Comparison of ENCODE assay signal across 10 cellular contexts in genomic region chr6:84575264-84575663, GRCh38.
A peak's percentile ranks its signal among the peaks of the same experiment; 100 is the strongest.
DNase-seq lines count a peak whose midpoint lies in the region; ATAC-seq and TF ChIP-seq lines count a peak whose summit lies in the region.
"Had no signal": no experiment of that assay in that cellular context is flagged by ENCODE, and none has a peak within 500 bp of the region (broad histone marks: within the 10 kb centered on the region; RNA-seq: fewer than 3 reads in every experiment).

No MANE protein-coding gene starts in this region.

- TF ChIP-seq POLR2A in heart left ventricle (IDR thresholded peaks at IDR 0.05): no peak

- H3K4me1 ChIP-seq in heart left ventricle: no peaks in the 10 kb centered on the region

- H3K9me3 ChIP-seq in heart left ventricle: peaks cover 0 to 3% (median 0%) of the 10 kb centered on the region in 12 donors

- no peaks in the 10 kb centered on the region for H3K36me3 Mint-ChIP-seq in CD14-positive monocyte

- intact Hi-C loops in heart left ventricle (cut with DNase I) (no loop called here), CD14-positive monocyte (cut with micrococcal nuclease) (no loop called here)

- H3K9me3 Mint-ChIP-seq in CD14-positive monocyte: peaks cover 0 to 8% (median 3%) of the 10 kb centered on the region in 7 donors

- peak; percentile 26 for DNase-seq in brain microvascular endothelial cell
- no peak for DNase-seq in 8988T
- DNase-seq in activated CD8-positive, alpha-beta memory T cell treated with anti-CD3 and anti-CD28 coated beads, Interleukin-2, amount 50 U/mL, for 48 hours: no peak
- no peak for DNase-seq in heart left ventricle
- DNase-seq in CD14-positive monocyte (ENCODE audit: low spot score): no peak
- DNase-seq: erythroblast, right cardiac atrium had no signal

- H3K27ac ChIP-seq in brain microvascular endothelial cell: no peak overlapping the region
- no peak overlapping the region for H3K27ac ChIP-seq in heart left ventricle

- no peaks in the 10 kb centered on the region for H3K4me1 Mint-ChIP-seq in CD14-positive monocyte

- ATAC-seq in GM18498 (IDR thresholded peaks at IDR 0.05; ENCODE audit: unreplicated experiment) (peak; percentile 95), GM21717 (IDR thresholded peaks at IDR 0.05; ENCODE audit: unreplicated experiment) (peak; percentile 91), HG03558 (IDR thresholded peaks at IDR 0.05; ENCODE audit: extremely low read depth, unreplicated experiment) (peak; percentile 97), heart left ventricle (no peak)
- ATAC-seq: right cardiac atrium had no signal

- no peak overlapping the region for H3K4me3 Mint-ChIP-seq in CD14-positive monocyte

- H3K36me3 ChIP-seq in brain microvascular endothelial cell (replicated peaks) (no peaks in the 10 kb centered on the region), heart left ventricle (no peaks in the 10 kb centered on the region)

- in situ Hi-C loops in brain microvascular endothelial cell (cut with HindIII; ENCODE audit: low pct_ligation_motif_present, low sequenced_read_pairs): no loop called here

- no peak for TF ChIP-seq CTCF in brain microvascular endothelial cell (IDR thresholded peaks at IDR 0.05; ENCODE audit: low read depth, low read length, missing control alignments)
- no peak for TF ChIP-seq CTCF in heart left ventricle (IDR thresholded peaks at IDR 0.05)
- TF ChIP-seq CTCF in CD14-positive monocyte (IDR thresholded peaks at IDR 0.05): no peak

- H3K27me3 ChIP-seq in brain microvascular endothelial cell (replicated peaks): no peaks in the 10 kb centered on the region
- H3K27me3 ChIP-seq in heart left ventricle: no peaks in the 10 kb centered on the region

- no peaks in the 10 kb centered on the region for H3K27me3 Mint-ChIP-seq in CD14-positive monocyte (ENCODE audit: low read depth in 3 of 3)

- H3K27ac Mint-ChIP-seq in CD14-positive monocyte: no peak overlapping the region

- H3K4me3 ChIP-seq in brain microvascular endothelial cell (ENCODE audit: low read depth, low read length): no peak overlapping the region
- no peak overlapping the region for H3K4me3 ChIP-seq in heart left ventricle

- 49 to 68% (median 51%) methylated on average over 1 of the region's 1 CpG for WGBS in heart left ventricle, 4 donors

Comparison
In these comparisons a context has a peak if more than half of its experiments do, and no peak if none do; other contexts are left out.
1. ATAC-seq: peak in GM18498 (single experiment), GM21717 (single experiment) and HG03558 (single experiment); none in heart left ventricle (0 of 4).